19 cellular contexts compared by ENCODE assay signal in the genomic region with DNA sequence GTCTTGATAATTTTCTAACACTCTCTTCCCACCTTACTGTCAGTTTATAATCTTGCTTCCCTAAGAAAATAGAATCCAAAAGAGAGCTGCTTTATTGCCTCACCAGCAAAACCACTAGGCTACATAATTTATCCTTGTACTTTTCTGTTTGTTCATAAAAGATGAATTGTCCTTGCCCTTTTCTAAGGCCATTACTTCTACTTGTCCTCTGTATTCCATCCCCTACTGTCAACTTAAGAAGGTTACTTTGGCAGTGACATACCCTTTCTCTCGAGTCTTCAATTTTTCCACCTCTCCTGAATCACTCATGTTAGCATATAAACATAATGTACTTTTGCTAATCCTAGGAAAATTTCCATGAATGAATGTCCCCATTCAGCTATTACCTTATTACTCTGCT. TPM values are rescaled to one million over a fixed set of nuclear protein-coding genes. Genes with fewer than 3 reads are reported as not detected.
A peak's percentile ranks its signal among the peaks of the same experiment; 100 is the strongest.
DNase-seq lines count a peak whose midpoint lies in the region; ATAC-seq and TF ChIP-seq lines count a peak whose summit lies in the region.
"Had no signal": no experiment of that assay in that cellular context is flagged by ENCODE, and none has a peak within 500 bp of the region (broad histone marks: within the 10 kb centered on the region; RNA-seq: fewer than 3 reads in every experiment).

No MANE protein-coding gene starts in this region.

- no peak for DNase-seq in T-helper 2 cell treated with Interferon-gamma antibody and Interleukin-4, amounts not matched to agents 5 μg/mL and 100 μg/mL, for 36 hours (ENCODE audit: low spot score)
- DNase-seq in T-helper 2 cell: no peak
- no peak for DNase-seq in CD4-positive, alpha-beta memory T cell
- DNase-seq in Panc1 (ENCODE audit: low read depth, low spot score): no peak
- DNase-seq in naive thymus-derived CD4-positive, alpha-beta T cell: no peak
- DNase-seq in G401 (ENCODE audit: low spot score): no peak
- DNase-seq: AML-193, GM23248, HCEC 1CT, NCI-H1105, NCI-H2081 treated with DMSO at 0.1 percent for 48 hours, NCI-H524, NCI-H82, OCI-M1, SHP77 had no signal

- CTCF ChIA-PET in CD4-positive, alpha-beta memory T cell (lab: Charles Lee; ENCODE audit: partially characterized antibody): interaction anchor here (1.0 to 3.8 kb wide), 7 partner anchors 11 to 302 kb away, joined by 3 to 29 read pairs (median 5); no protein-coding TSS in a partner anchor
- CTCF ChIA-PET in Panc1 (lab: Charles Lee): no interaction called here
- CTCF ChIA-PET in naive thymus-derived CD4-positive, alpha-beta T cell (lab: Charles Lee): interaction anchor here (0.6 to 3.0 kb wide), 7 partner anchors 15 to 248 kb away, joined by 3 to 14 read pairs (median 5); no protein-coding TSS in a partner anchor

- peaks cover 4% of the 10 kb centered on the region for H3K9me3 Mint-ChIP-seq in T-helper 2 cell treated with Interferon-gamma antibody and Interleukin-4, amounts not matched to agents 5 μg/mL and 100 μg/mL, for 36 hours
- H3K9me3 Mint-ChIP-seq in CD4-positive, alpha-beta memory T cell: peaks cover 0 to 6% (median 2%) of the 10 kb centered on the region in 8 donors
- H3K9me3 Mint-ChIP-seq in naive thymus-derived CD4-positive, alpha-beta T cell: peaks cover 0 to 10% (median 6%) of the 10 kb centered on the region in 11 donors

- no peak for TF ChIP-seq CTCF in Panc1 (IDR thresholded peaks at IDR 0.05)

- intact Hi-C loops in CD4-positive, alpha-beta memory T cell (cut with micrococcal nuclease): no loop called here
- intact Hi-C loops in Panc1 (cut with micrococcal nuclease; ENCODE audit: unreplicated experiment): no loop called here
- intact Hi-C loops in naive thymus-derived CD4-positive, alpha-beta T cell (cut with micrococcal nuclease): no loop called here

- H3K27ac Mint-ChIP-seq in T-helper 2 cell treated with Interferon-gamma antibody and Interleukin-4, amounts not matched to agents 5 μg/mL and 100 μg/mL, for 36 hours: peak overlapping the region; percentile 4
- H3K27ac Mint-ChIP-seq in CD4-positive, alpha-beta memory T cell: peak overlapping the region in 6 of 7 donors; percentile 6 to 89 (median 62)
- H3K27ac Mint-ChIP-seq in naive thymus-derived CD4-positive, alpha-beta T cell: peak overlapping the region in 8 of 9 donors; percentile 28 to 79 (median 64)

- H3K4me3 ChIP-seq in CD4-positive, alpha-beta memory T cell (ENCODE audit: low read length in 2 of 2): no peak overlapping the region
- H3K4me3 ChIP-seq in Panc1 (ENCODE audit: low read depth in 2 of 2, low read length in 2 of 2): no peak overlapping the region
- H3K4me3 ChIP-seq in naive thymus-derived CD4-positive, alpha-beta T cell (ENCODE audit: low read length): no peak overlapping the region
- H3K4me3 ChIP-seq: GM12878, GM23248 had no signal

- H3K36me3 ChIP-seq in CD4-positive, alpha-beta memory T cell (ENCODE audit: insufficient read depth, low read length): peaks cover 42% of the 10 kb centered on the region
- peaks cover 65% of the 10 kb centered on the region for H3K36me3 ChIP-seq in Panc1 (ENCODE audit: control insufficient read depth, insufficient read depth, low read length)
- H3K36me3 ChIP-seq in naive thymus-derived CD4-positive, alpha-beta T cell (ENCODE audit: control insufficient read depth in 2 of 3, insufficient read depth in 3 of 3, low read length in 3 of 3): peaks cover 0 to 42% (median 8%) of the 10 kb centered on the region in 3 experiments

- no peak overlapping the region for H3K27ac ChIP-seq in CD4-positive, alpha-beta memory T cell (ENCODE audit: low read depth, low read length)
- H3K27ac ChIP-seq in Panc1 (ENCODE audit: low read length): no peak overlapping the region
- H3K27ac ChIP-seq in naive thymus-derived CD4-positive, alpha-beta T cell (ENCODE audit: low read depth, low read length): no peak overlapping the region
- H3K27ac ChIP-seq: 22Rv1, GM23248 had no signal

- H3K9me3 ChIP-seq in CD4-positive, alpha-beta memory T cell (ENCODE audit: control insufficient read depth in 1 of 2, low read length in 2 of 2): no peaks in the 10 kb centered on the region
- H3K9me3 ChIP-seq in Panc1 (ENCODE audit: control insufficient read depth, insufficient read depth, low read depth, low read length): no peaks in the 10 kb centered on the region
- peaks cover 0 to under 1% (median 0%) of the 10 kb centered on the region in 3 experiments for H3K9me3 ChIP-seq in naive thymus-derived CD4-positive, alpha-beta T cell (ENCODE audit: control insufficient read depth in 2 of 3, low read length in 3 of 3)

- POLR2A ChIA-PET in CD4-positive, alpha-beta memory T cell (lab: Charles Lee; ENCODE audit: partially characterized antibody): interaction anchor here (1.0 kb wide), 1 partner anchor 87 kb away, joined by 3 read pairs; no protein-coding TSS in a partner anchor
- POLR2A ChIA-PET in Panc1 (lab: Charles Lee): no interaction called here
- POLR2A ChIA-PET in naive thymus-derived CD4-positive, alpha-beta T cell (lab: Charles Lee): interaction anchor here (0.8 to 2.3 kb wide), 2 partner anchors 23 to 81 kb away, joined by 3 to 4 read pairs; no protein-coding TSS in a partner anchor

- ATAC-seq in Panc1 (no peak), HG03432 (IDR thresholded peaks at IDR 0.05; ENCODE audit: unreplicated experiment) (no peak), HG02588 (IDR thresholded peaks at IDR 0.05; ENCODE audit: unreplicated experiment) (no peak)
- no peak for ATAC-seq in naive thymus-derived CD4-positive, alpha-beta T cell
- ATAC-seq: GM12878 had no signal

- H3K27me3 ChIP-seq in CD4-positive, alpha-beta memory T cell (ENCODE audit: insufficient read depth, low read length): no peaks in the 10 kb centered on the region
- no peaks in the 10 kb centered on the region for H3K27me3 ChIP-seq in Panc1 (ENCODE audit: control insufficient read depth, insufficient read depth, low read length)
- H3K27me3 ChIP-seq in naive thymus-derived CD4-positive, alpha-beta T cell (ENCODE audit: control insufficient read depth in 2 of 2, insufficient read depth in 2 of 2, low read length in 2 of 2): no peaks in the 10 kb centered on the region

- H3K4me3 Mint-ChIP-seq in T-helper 2 cell treated with Interferon-gamma antibody and Interleukin-4, amounts not matched to agents 5 μg/mL and 100 μg/mL, for 36 hours: no peak overlapping the region
- H3K4me3 Mint-ChIP-seq in CD4-positive, alpha-beta memory T cell: no peak overlapping the region
- no peak overlapping the region for H3K4me3 Mint-ChIP-seq in naive thymus-derived CD4-positive, alpha-beta T cell

- H3K4me1 Mint-ChIP-seq in T-helper 2 cell treated with Interferon-gamma antibody and Interleukin-4, amounts not matched to agents 5 μg/mL and 100 μg/mL, for 36 hours (ENCODE audit: low read depth): peaks cover 37% of the 10 kb centered on the region
- peaks cover 41 to 54% (median 42%) of the 10 kb centered on the region in 4 donors for H3K4me1 Mint-ChIP-seq in CD4-positive, alpha-beta memory T cell
- H3K4me1 Mint-ChIP-seq in naive thymus-derived CD4-positive, alpha-beta T cell: peaks cover 19 to 64% (median 47%) of the 10 kb centered on the region in 7 donors

- peaks cover 69% of the 10 kb centered on the region for H3K36me3 Mint-ChIP-seq in T-helper 2 cell treated with Interferon-gamma antibody and Interleukin-4, amounts not matched to agents 5 μg/mL and 100 μg/mL, for 36 hours (ENCODE audit: low read depth)
- H3K36me3 Mint-ChIP-seq in CD4-positive, alpha-beta memory T cell: peaks cover 58 to 71% of the 10 kb centered on the region in 2 donors
- H3K36me3 Mint-ChIP-seq in naive thymus-derived CD4-positive, alpha-beta T cell: peaks cover 18 to 57% (median 46%) of the 10 kb centered on the region in 5 donors

- no peaks in the 10 kb centered on the region for H3K27me3 Mint-ChIP-seq in T-helper 2 cell treated with Interferon-gamma antibody and Interleukin-4, amounts not matched to agents 5 μg/mL and 100 μg/mL, for 36 hours (ENCODE audit: low read depth)
- H3K27me3 Mint-ChIP-seq in CD4-positive, alpha-beta memory T cell: no peaks in the 10 kb centered on the region
- no peaks in the 10 kb centered on the region for H3K27me3 Mint-ChIP-seq in naive thymus-derived CD4-positive, alpha-beta T cell

- peaks cover 45% of the 10 kb centered on the region for H3K4me1 ChIP-seq in CD4-positive, alpha-beta memory T cell (ENCODE audit: insufficient read depth, low read length)
- H3K4me1 ChIP-seq in Panc1 (ENCODE audit: control insufficient read depth, insufficient read depth, low read length): no peaks in the 10 kb centered on the region
- peaks cover 15 to 31% of the 10 kb centered on the region in 2 donors for H3K4me1 ChIP-seq in naive thymus-derived CD4-positive, alpha-beta T cell (ENCODE audit: control insufficient read depth in 2 of 2, insufficient read depth in 2 of 2, low read length in 2 of 2)

- BruUV-seq in Panc1 (replicated peaks; lab: Mats Ljungman, UMichigan): TSS peak; percentile 6

- in situ Hi-C loops in Panc1 (cut with HindIII; ENCODE audit: low pct_unique_long_range_greater_than_20kb, low sequenced_read_pairs): no loop called here
- in situ Hi-C loops in G401 (cut with HindIII; ENCODE audit: low sequenced_read_pairs): no loop called here

RNA-seq across cellular contexts. Expression of a gene that starts 18.0 kb away (rescaled TPM):
- total RNA-seq in CD4-positive, alpha-beta memory T cell: 10 to 100 TPM; 60.9 to 61.2 TPM
- polyA plus RNA-seq in CD4-positive, alpha-beta memory T cell: 10 to 100 TPM; 28.8 to 33.4 TPM
- total RNA-seq in Panc1 (2021; ENCODE audit: unreplicated experiment): 76.8 TPM
- polyA plus RNA-seq in Panc1 (2012; ENCODE audit: insufficient read length): 29.4 TPM
- 100 to 1,000 TPM in 1 of 5 experiments, 10 to 100 TPM in 4; 37.5 to 103 (median 72.0) TPM for total RNA-seq in naive thymus-derived CD4-positive, alpha-beta T cell
- 10 to 100 TPM; 35.2 to 42.8 TPM for polyA plus RNA-seq in naive thymus-derived CD4-positive, alpha-beta T cell
- total RNA-seq in G401 (2014; rRNA removed; shearing (Covaris generic)): 97.0 and 105 TPM in 2 replicates

RNA-seq across cellular contexts. Expression of a gene that starts 47.7 kb away (rescaled TPM):
- total RNA-seq in CD4-positive, alpha-beta memory T cell: 100 to 1,000 TPM; 197 to 198 TPM
- 10 to 100 TPM; 82.5 to 86.3 TPM for polyA plus RNA-seq in CD4-positive, alpha-beta memory T cell
- total RNA-seq in Panc1 (2021; ENCODE audit: unreplicated experiment): 65.4 TPM
- polyA plus RNA-seq in Panc1 (2012; ENCODE audit: insufficient read length): 29.2 TPM
- 100 to 1,000 TPM in 3 of 5 experiments, 10 to 100 TPM in 2; 62.3 to 160 (median 128) TPM for total RNA-seq in naive thymus-derived CD4-positive, alpha-beta T cell
- polyA plus RNA-seq in naive thymus-derived CD4-positive, alpha-beta T cell: 10 to 100 TPM; 18.8 to 47.7 TPM
- 0.07 TPM in 1 of 2 replicates, not detected in the other for total RNA-seq in G401 (2014; rRNA removed; shearing (Covaris generic))

Comparison
In these comparisons a context has a peak if more than half of its experiments do, and no peak if none do; other contexts are left out.
1. H3K27ac Mint-ChIP-seq: peak in every context shown above with its lines; median percentile 64 in naive thymus-derived CD4-positive, alpha-beta T cell; 62 in CD4-positive, alpha-beta memory T cell; 4 in T-helper 2 cell treated with Interferon-gamma antibody and Interleukin-4, amounts not matched to agents 5 μg/mL and 100 μg/mL, for 36 hours.
2. RNA of a gene that starts 47.7 kb away (total RNA-seq): 197 to 198 TPM in CD4-positive, alpha-beta memory T cell, 62.3 to 160 TPM in naive thymus-derived CD4-positive, alpha-beta T cell and 65.4 TPM in Panc1 (single experiment); 0.07 TPM in G401; every median in the first group is over 10 times any median in the second.